ENCODE assay signal across 11 cellular contexts in the genomic region with DNA sequence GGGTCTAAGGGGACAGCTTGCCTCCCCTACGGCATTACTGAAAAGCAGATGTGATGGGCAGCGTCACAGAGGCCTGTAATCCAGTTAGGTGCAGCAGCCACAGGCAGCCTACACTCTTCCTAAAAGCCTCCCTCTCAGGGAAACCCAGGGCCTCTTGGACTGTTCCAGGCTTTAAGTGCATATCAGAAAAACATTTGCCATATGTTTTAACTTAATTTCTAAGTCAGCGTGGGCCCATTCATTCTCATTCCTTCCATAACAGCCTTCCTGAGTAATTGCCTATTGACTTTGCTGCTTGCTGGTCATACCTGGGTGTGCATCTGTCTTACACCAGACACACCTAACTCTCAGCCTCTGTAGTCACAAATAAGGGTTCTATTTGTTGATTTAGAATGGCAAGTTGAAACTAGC.
DNase-seq lines count a peak whose midpoint lies in the region; ATAC-seq and TF ChIP-seq lines count a peak whose summit lies in the region.
"Had no signal": no experiment of that assay in that cellular context is flagged by ENCODE, and none has a peak within 500 bp of the region (broad histone marks: within the 10 kb centered on the region; RNA-seq: fewer than 3 reads in every experiment).

No MANE protein-coding gene starts in this region.

- H3K4me1 ChIP-seq in BLaER1 treated with 17β-estradiol and CSF1 and Interleukin-3, amounts not matched to agents 10 nM and 100 nM: peaks cover 64 to 92% (median 76%) of the 10 kb centered on the region in 10 experiments
- peaks cover 17 to 28% of the 10 kb centered on the region in 2 donors for H3K4me1 ChIP-seq in adrenal gland (replicated peaks in 1 of 2)
- peaks cover 5 to 27% (median 9%) of the 10 kb centered on the region in 3 donors for H3K4me1 ChIP-seq in gastroesophageal sphincter
- peaks cover 20 to 32% (median 27%) of the 10 kb centered on the region in 3 donors for H3K4me1 ChIP-seq in skeletal muscle tissue (ENCODE audit: control insufficient read depth in 3 of 3, insufficient read depth in 3 of 3, low read length in 3 of 3)

- H3K9me3 ChIP-seq in BLaER1 treated with 17β-estradiol and CSF1 and Interleukin-3, amounts not matched to agents 10 nM and 100 nM (replicated peaks in 1 of 11): peaks cover 0 to 20% (median 0%) of the 10 kb centered on the region in 11 experiments; a peak in 8 of 22 replicates
- H3K9me3 ChIP-seq in adrenal gland (replicated peaks in 1 of 3) (no peaks in the 10 kb centered on the region), gastroesophageal sphincter (no peaks in the 10 kb centered on the region), skeletal muscle tissue (ENCODE audit: control insufficient read depth in 3 of 3, low read length in 3 of 3) (no peaks in the 10 kb centered on the region)

- DNase-seq in adrenal gland (no peak), iPS-NIHi7 (ENCODE audit: extremely low spot score) (no peak), cerebellum (ENCODE audit: low spot score) (no peak)
- no peak for DNase-seq in activated CD4-positive, alpha-beta T cell treated with anti-CD3 and anti-CD28 coated beads for 4 hours
- DNase-seq: activated T-cell treated with anti-CD3 and anti-CD28 coated beads, Interleukin-2, amount 50 U/mL, for 4 hours; NCI-H446 treated with DMSO at 0.1 percent for 48 hours; stimulated activated CD4-positive, alpha-beta T cell treated with anti-CD3 and anti-CD28 coated beads, Interleukin-4, amount 100 ng/mL, for 4 hours had no signal

- no peak for TF ChIP-seq EP300 in gastroesophageal sphincter (IDR thresholded peaks at IDR 0.05)

- TF ChIP-seq CTCF in adrenal gland (IDR thresholded peaks at IDR 0.05) (no peak), gastroesophageal sphincter (IDR thresholded peaks at IDR 0.05) (no peak)

- no peak overlapping the region for H3K4me3 ChIP-seq in BLaER1 treated with 17β-estradiol and CSF1 and Interleukin-3, amounts not matched to agents 10 nM and 100 nM
- H3K4me3 ChIP-seq in adrenal gland (no peak overlapping the region), gastroesophageal sphincter (no peak overlapping the region), skeletal muscle tissue (ENCODE audit: low read length in 3 of 3) (no peak overlapping the region)

- H3K36me3 ChIP-seq in BLaER1 treated with 17β-estradiol and CSF1 and Interleukin-3, amounts not matched to agents 10 nM and 100 nM: no peaks in the 10 kb centered on the region
- H3K36me3 ChIP-seq in adrenal gland (replicated peaks in 1 of 2) (no peaks in the 10 kb centered on the region), gastroesophageal sphincter (no peaks in the 10 kb centered on the region), skeletal muscle tissue (ENCODE audit: control insufficient read depth in 3 of 3, insufficient read depth in 3 of 3, low read length in 3 of 3) (no peaks in the 10 kb centered on the region)

- TF ChIP-seq POLR2A in adrenal gland (IDR thresholded peaks at IDR 0.05) (no peak), gastroesophageal sphincter (IDR thresholded peaks at IDR 0.05) (no peak)

- H3K9ac ChIP-seq in BLaER1 treated with 17β-estradiol and CSF1 and Interleukin-3, amounts not matched to agents 10 nM and 100 nM: peak overlapping the region in 9 of 11 experiments; percentile 1 to 76 (median 60); a peak in 16 of 22 replicates
- no peak overlapping the region for H3K9ac ChIP-seq in skeletal muscle tissue (ENCODE audit: low read depth in 1 of 3, low read length in 3 of 3)

- no peaks in the 10 kb centered on the region for H4K20me1 ChIP-seq in BLaER1 treated with 17β-estradiol and CSF1 and Interleukin-3, amounts not matched to agents 10 nM and 100 nM

- intact Hi-C loops in adrenal gland (cut with DNase I): no loop called here

- no peak for ATAC-seq in gastroesophageal sphincter
- ATAC-seq in HG03196 (IDR thresholded peaks at IDR 0.05; ENCODE audit: unreplicated experiment): no peak

- 61 to 77% (median 73%) methylated on average over 3 of the region's 3 CpGs for WGBS in adrenal gland, 4 donors
- whole genome bisulfite sequencing in gastroesophageal sphincter (ENCODE audit: low coverage in 1 of 2), 2 donors: 64 to 100% methylated on average over 2 to 3 of the region's 3 CpGs

- peak overlapping the region; percentile 73 to 86 (median 80) for H3K4me2 ChIP-seq in BLaER1 treated with 17β-estradiol and CSF1 and Interleukin-3, amounts not matched to agents 10 nM and 100 nM

- H3K27ac ChIP-seq in BLaER1 treated with 17β-estradiol and CSF1 and Interleukin-3, amounts not matched to agents 10 nM and 100 nM: peak overlapping the region; percentile 53 to 99 (median 74); a peak in 21 of 22 replicates
- H3K27ac ChIP-seq in adrenal gland (peak overlapping the region in 4 of 5 donors; percentile 76 to 89 (median 84)), gastroesophageal sphincter (peak overlapping the region; percentile 72 to 85 (median 78)), skeletal muscle tissue (ENCODE audit: low read depth, low read length) (peak overlapping the region; percentile 75)

- H3K27me3 ChIP-seq in BLaER1 treated with 17β-estradiol and CSF1 and Interleukin-3, amounts not matched to agents 10 nM and 100 nM: no peaks in the 10 kb centered on the region
- H3K27me3 ChIP-seq in adrenal gland: no peaks in the 10 kb centered on the region
- no peaks in the 10 kb centered on the region for H3K27me3 ChIP-seq in gastroesophageal sphincter
- H3K27me3 ChIP-seq in skeletal muscle tissue (ENCODE audit: control insufficient read depth in 3 of 3, insufficient read depth in 3 of 3, low read length in 3 of 3): no peaks in the 10 kb centered on the region

Comparison
In these comparisons a context has a peak if more than half of its experiments do, and no peak if none do; other contexts are left out.
1. H3K9ac ChIP-seq: peak in BLaER1 treated with 17β-estradiol and CSF1 and Interleukin-3, amounts not matched to agents 10 nM and 100 nM (9 of 11); none in skeletal muscle tissue (0 of 3).
2. Peak in every context shown above with its lines, with median percentiles within 50 percentile points of each other: H3K27ac ChIP-seq.